1 cellular context compared by ENCODE assay signal in the genomic region with DNA sequence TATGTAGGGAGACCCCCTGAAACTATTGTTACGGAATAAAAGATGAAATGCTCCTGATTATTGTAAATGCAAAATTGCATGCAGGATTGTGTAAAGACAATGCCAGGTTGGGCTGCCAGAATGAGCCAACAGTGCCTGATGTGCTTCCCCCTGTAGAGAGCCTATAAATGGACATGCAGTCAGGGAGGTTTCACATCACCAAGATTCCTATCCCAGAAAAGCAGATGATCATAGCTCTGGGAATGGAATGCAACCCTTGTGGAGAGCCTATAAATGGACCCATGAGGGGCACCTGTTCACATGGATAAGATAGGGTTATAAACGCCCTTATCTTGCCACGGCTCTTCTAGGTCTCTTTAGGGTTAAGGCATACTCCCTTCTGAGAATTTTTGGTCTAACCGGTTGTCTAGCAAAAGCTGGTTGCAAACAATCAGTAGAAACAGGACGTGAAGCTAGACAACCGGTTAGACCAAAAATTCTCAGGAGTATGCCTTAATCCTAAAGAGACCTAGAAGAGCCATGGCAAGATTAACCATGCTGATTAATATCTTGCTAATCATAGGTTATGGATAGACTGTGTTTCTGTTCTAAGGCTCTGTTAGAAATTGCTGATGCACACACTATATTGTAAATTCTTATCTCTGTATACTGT. TPM values are rescaled to one million over a fixed set of nuclear protein-coding genes. Genes with fewer than 3 reads are reported as not detected.
"Had no signal": no experiment of that assay in that cellular context is flagged by ENCODE, and none has a peak within 500 bp of the region (broad histone marks: within the 10 kb centered on the region; RNA-seq: fewer than 3 reads in every experiment).

No MANE protein-coding gene starts in this region.

RNA-seq across cellular contexts. Expression of a gene that starts 5.2 kb away (rescaled TPM):
- total RNA-seq: osteoblast had no signal
